Comparison of ENCODE assay signal across 8 cellular contexts in genomic region chr6:16168858-16169257, GRCh38. TPM values are rescaled to one million over a fixed set of nuclear protein-coding genes. Genes with fewer than 3 reads are reported as not detected.
DNase-seq lines count a peak whose midpoint lies in the region; ATAC-seq and TF ChIP-seq lines count a peak whose summit lies in the region.

No MANE protein-coding gene starts in this region.

- no peak for TF ChIP-seq POLR2A in tibial nerve (IDR thresholded peaks at IDR 0.05)

- no peaks in the 10 kb centered on the region for H3K36me3 ChIP-seq in heart right ventricle
- H3K36me3 ChIP-seq in tibial nerve = no peaks in the 10 kb centered on the region

- no peak overlapping the region for H3K27ac ChIP-seq in heart right ventricle
- no peak overlapping the region for H3K27ac ChIP-seq in tibial nerve

- peak in 8 of 9 donors; percentile 8 to 58 (median 48) for TF ChIP-seq CTCF in heart right ventricle (IDR thresholded peaks at IDR 0.05)
- TF ChIP-seq CTCF in tibial nerve (IDR thresholded peaks at IDR 0.05) = peak in 4 of 5 experiments; percentile 18 to 49 (median 28)

- no peak overlapping the region for H3K4me3 ChIP-seq in heart right ventricle
- H3K4me3 ChIP-seq in tibial nerve = no peak overlapping the region

- H3K9me3 ChIP-seq in heart right ventricle (no peaks in the 10 kb centered on the region), tibial nerve (no peaks in the 10 kb centered on the region)

- intact Hi-C loops in heart right ventricle (cut with DNase I) = no loop called here

- peaks cover 0 to 3% (median 0%) of the 10 kb centered on the region in 7 donors for H3K27me3 ChIP-seq in heart right ventricle
- H3K27me3 ChIP-seq in tibial nerve = no peaks in the 10 kb centered on the region

- peaks cover 0 to 6% (median 0%) of the 10 kb centered on the region in 9 donors for H3K4me1 ChIP-seq in heart right ventricle
- peaks cover 0 to 10% (median 0%) of the 10 kb centered on the region in 4 donors for H3K4me1 ChIP-seq in tibial nerve

- 73 to 74% methylated on average over 3 of the region's 3 CpGs for WGBS in heart right ventricle, 2 donors
- 67 to 75% methylated on average over 3 of the region's 3 CpGs for WGBS in tibial nerve, 2 donors

- peak in 1 of 8 donors; percentile 45 for ATAC-seq in heart right ventricle
- no peak for ATAC-seq in GM19452 (IDR thresholded peaks at IDR 0.05; ENCODE audit: unreplicated experiment)
- ATAC-seq in GM18909 (IDR thresholded peaks at IDR 0.05; ENCODE audit: poor library complexity, unreplicated experiment) = no peak
- no peak for ATAC-seq in GM19328 (IDR thresholded peaks at IDR 0.05; ENCODE audit: unreplicated experiment)

- peak; percentile 54 for DNase-seq in ELR (ENCODE audit: low read depth)
- peak; percentile 56 to 82 for DNase-seq in Kasumi-1 (lab: John Stamatoyannopoulos, UW)
- peak; percentile 86 for DNase-seq in SK-MEL-5 (ENCODE audit: low read depth, low spot score)
- DNase-seq in heart right ventricle = no peak
- no peak for DNase-seq in tibial nerve (ENCODE audit: low spot score in 2 of 2)

- in situ Hi-C loops in SK-MEL-5 (cut with HindIII; ENCODE audit: low pct_unique_long_range_greater_than_20kb, low sequenced_read_pairs) = no loop called here

- TF ChIP-seq EP300 in tibial nerve (IDR thresholded peaks at IDR 0.05) = no peak

RNA-seq across cellular contexts. Expression of gene MYLIP, which starts 40.0 kb away (rescaled TPM):
- 62.5 and 72.2 TPM in 2 replicates for total RNA-seq in SK-MEL-5 (2014; rRNA removed; shearing (Covaris generic))
- 48.0 and 59.1 TPM in 2 replicates for polyA plus RNA-seq in SK-MEL-5 (2015; cell fraction: cytosol; rRNA removed)
- 80.4 and 112 TPM in 2 replicates for polyA plus RNA-seq in SK-MEL-5 (2015; cell fraction: nucleus; rRNA removed)
- 10 to 100 TPM in 9 of 10 donors, 1 to 10 TPM in 1; 6.9 to 22.5 (median 14.9) TPM for total RNA-seq in heart right ventricle
- 1 to 10 TPM; 8.6 to 8.9 TPM for polyA plus RNA-seq in heart right ventricle
- total RNA-seq in tibial nerve = 10 to 100 TPM; 23.4 to 43.3 (median 29.7) TPM

Comparison
In these comparisons a context has a peak if more than half of its experiments do, and no peak if none do; other contexts are left out.
1. DNase-seq: peak in ELR (single experiment), Kasumi-1 (2 of 2) and SK-MEL-5 (single experiment); none in heart right ventricle (0 of 2) and tibial nerve (0 of 2).